ENCODE assay signal across 2 cellular contexts in the genomic region with DNA sequence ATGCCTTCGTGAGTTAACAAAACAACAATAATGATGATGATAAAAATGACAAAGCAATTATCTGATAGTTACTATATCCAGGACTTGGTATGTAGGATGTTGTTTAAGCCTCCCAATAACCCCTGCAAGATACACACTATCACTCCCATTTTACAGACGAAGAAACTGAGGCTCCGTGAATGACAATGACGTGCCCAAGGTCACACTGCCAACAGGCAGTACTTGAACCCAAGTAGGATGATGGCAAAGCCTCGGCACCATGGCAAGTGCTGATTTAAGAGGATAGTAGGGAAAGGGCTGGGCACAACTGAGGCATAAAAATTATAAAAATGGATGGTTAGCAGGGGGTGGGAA.
TF ChIP-seq lines count a peak whose summit lies in the region.

No MANE protein-coding gene starts in this region.

TF ChIP-seq in GM23338, 12 proteins besides CTCF, POLR2A, EP300 and RAD21:
- no peak for TF ChIP-seq NANOG (IDR thresholded peaks at IDR 0.05; ENCODE audit: borderline replicate concordance)
- TF ChIP-seq STAT1 (IDR thresholded peaks at IDR 0.05; ENCODE audit: unreplicated experiment): no peak
- no peak for TF ChIP-seq EZH2 (IDR thresholded peaks at IDR 0.05; ENCODE audit: low read depth, unreplicated experiment)
- no peak for TF ChIP-seq POLR2AphosphoS5 (IDR thresholded peaks at IDR 0.05; ENCODE audit: low read depth)
- no peak for TF ChIP-seq ZNF331 (CRISPR knock-in tag; IDR thresholded peaks at IDR 0.05; ENCODE audit: low read depth)
- no peak for TF ChIP-seq CREB1 (CRISPR knock-in tag; IDR thresholded peaks at IDR 0.05; ENCODE audit: low read depth)
- TF ChIP-seq, protein P1, sequence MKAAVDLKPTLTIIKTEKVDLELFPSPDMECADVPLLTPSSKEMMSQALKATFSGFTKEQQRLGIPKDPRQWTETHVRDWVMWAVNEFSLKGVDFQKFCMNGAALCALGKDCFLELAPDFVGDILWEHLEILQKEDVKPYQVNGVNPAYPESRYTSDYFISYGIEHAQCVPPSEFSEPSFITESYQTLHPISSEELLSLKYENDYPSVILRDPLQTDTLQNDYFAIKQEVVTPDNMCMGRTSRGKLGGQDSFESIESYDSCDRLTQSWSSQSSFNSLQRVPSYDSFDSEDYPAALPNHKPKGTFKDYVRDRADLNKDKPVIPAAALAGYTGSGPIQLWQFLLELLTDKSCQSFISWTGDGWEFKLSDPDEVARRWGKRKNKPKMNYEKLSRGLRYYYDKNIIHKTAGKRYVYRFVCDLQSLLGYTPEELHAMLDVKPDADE (IDR thresholded peaks at IDR 0.05): no peak
TF ChIP-seq in GM23338: peak in this region for 0.

TF ChIP-seq in H1, 55 proteins besides CTCF, POLR2A, EP300 and RAD21:
- TF ChIP-seq CREB1 (IDR thresholded peaks at IDR 0.05) (no peak), KDM1A (IDR thresholded peaks at IDR 0.05; ENCODE audit: borderline replicate concordance, low read length) (peak; percentile 76; the same call in 1 of the 2 replicates)
